Comparison of ENCODE assay signal across 23 cellular contexts in genomic region chr9:98379572-98379971, GRCh38.
"Had no signal": no experiment of that assay in that cellular context is flagged by ENCODE, and none has a peak within 500 bp of the region (broad histone marks: within the 10 kb centered on the region; RNA-seq: fewer than 3 reads in every experiment).

No MANE protein-coding gene starts in this region.

- H3K4me1 Mint-ChIP-seq: immature natural killer cell had no signal

- H3K27ac Mint-ChIP-seq: activated naive CD4-positive, alpha-beta T cell treated with anti-CD3 and anti-CD28 coated beads, Interleukin-2, amount 50 U/mL, for 72 hours; activated T-helper 1 cell treated with anti-CD3 and anti-CD28 coated beads, Interleukin-12 subunit alpha, Interleukin-12 subunit beta, Interleukin-2, Interleukin-4 antibody, amounts not matched to agents 30 ng/mL and 10 ng/mL and 1 ng/mL, durations not matched to agents 14 hours and 24 hours and 36 hours; immature natural killer cell had no signal

- H3K27me3 ChIP-seq: adrenal gland, heart left ventricle, ovary, stomach, upper lobe of left lung had no signal

- H3K9me3 Mint-ChIP-seq: activated naive CD4-positive, alpha-beta T cell treated with anti-CD3 and anti-CD28 coated beads, Interleukin-2, amount 50 U/mL, for 72 hours; activated T-helper 1 cell treated with anti-CD3 and anti-CD28 coated beads, Interleukin-12 subunit alpha, Interleukin-12 subunit beta, Interleukin-2, Interleukin-4 antibody, amounts not matched to agents 30 ng/mL and 10 ng/mL and 1 ng/mL, durations not matched to agents 14 hours and 24 hours and 36 hours; immature natural killer cell had no signal

- ATAC-seq: activated CD4-positive, CD25-positive, alpha-beta regulatory T cell treated with anti-CD3 and anti-CD28 coated beads, Interleukin-2, amount 50 U/mL, for 24 hours; activated naive CD4-positive, alpha-beta T cell treated with anti-CD3 and anti-CD28 coated beads, Interleukin-2, amount 50 U/mL, for 72 hours; psoas muscle had no signal

- H3K27ac ChIP-seq: adrenal gland, heart left ventricle, left ventricle myocardium inferior, ovary, psoas muscle, skin epidermis, stomach, thoracic aorta, upper lobe of left lung had no signal

- H3K4me3 ChIP-seq: adrenal gland, heart left ventricle, left ventricle myocardium inferior, ovary, psoas muscle, skin epidermis, stomach, thoracic aorta, upper lobe of left lung had no signal

- H3K36me3 ChIP-seq: adrenal gland, heart left ventricle, left ventricle myocardium inferior, ovary, stomach, thoracic aorta, upper lobe of left lung had no signal

- H3K4me3 Mint-ChIP-seq: activated T-helper 1 cell treated with anti-CD3 and anti-CD28 coated beads, Interleukin-12 subunit alpha, Interleukin-12 subunit beta, Interleukin-2, Interleukin-4 antibody, amounts not matched to agents 30 ng/mL and 10 ng/mL and 1 ng/mL, durations not matched to agents 14 hours and 24 hours and 36 hours; immature natural killer cell had no signal

- H3K36me3 Mint-ChIP-seq: activated naive CD4-positive, alpha-beta T cell treated with anti-CD3 and anti-CD28 coated beads, Interleukin-2, amount 50 U/mL, for 72 hours; immature natural killer cell had no signal

- DNase-seq: activated CD4-positive, alpha-beta T cell treated with anti-CD3 and anti-CD28 coated beads, Interleukin-2, amount 50 U/mL, for 1 hour; activated CD8-positive, alpha-beta memory T cell treated with anti-CD3 and anti-CD28 coated beads for 24 hours; activated CD8-positive, alpha-beta memory T cell treated with anti-CD3 and anti-CD28 coated beads, Interleukin-2, amount 50 U/mL, for 48 hours; activated gamma-delta T cell treated with Interleukin-2 at 50 U/mL for 16 hours; cerebellar nuclear complex; cortex of kidney; heart left ventricle; immature natural killer cell; left ventricle myocardium inferior; mammary epithelial cell; ovary; psoas muscle; right cardiac atrium; stimulated activated CD4-positive, alpha-beta T cell treated with anti-CD3 and anti-CD28 coated beads, Interleukin-15, amount 100 ng/mL, for 24 hours; stimulated activated CD4-positive, alpha-beta T cell treated with anti-CD3 and anti-CD28 coated beads, Interleukin-2, amount 100 ng/mL, for 48 hours; stomach; upper lobe of left lung had no signal

- H3K9me3 ChIP-seq: adrenal gland, heart left ventricle, left ventricle myocardium inferior, ovary, psoas muscle, stomach, thoracic aorta, upper lobe of left lung had no signal

- H3K4me1 ChIP-seq: psoas muscle had no signal
